ENCODE assay signal across 1 cellular context in the genomic region with DNA sequence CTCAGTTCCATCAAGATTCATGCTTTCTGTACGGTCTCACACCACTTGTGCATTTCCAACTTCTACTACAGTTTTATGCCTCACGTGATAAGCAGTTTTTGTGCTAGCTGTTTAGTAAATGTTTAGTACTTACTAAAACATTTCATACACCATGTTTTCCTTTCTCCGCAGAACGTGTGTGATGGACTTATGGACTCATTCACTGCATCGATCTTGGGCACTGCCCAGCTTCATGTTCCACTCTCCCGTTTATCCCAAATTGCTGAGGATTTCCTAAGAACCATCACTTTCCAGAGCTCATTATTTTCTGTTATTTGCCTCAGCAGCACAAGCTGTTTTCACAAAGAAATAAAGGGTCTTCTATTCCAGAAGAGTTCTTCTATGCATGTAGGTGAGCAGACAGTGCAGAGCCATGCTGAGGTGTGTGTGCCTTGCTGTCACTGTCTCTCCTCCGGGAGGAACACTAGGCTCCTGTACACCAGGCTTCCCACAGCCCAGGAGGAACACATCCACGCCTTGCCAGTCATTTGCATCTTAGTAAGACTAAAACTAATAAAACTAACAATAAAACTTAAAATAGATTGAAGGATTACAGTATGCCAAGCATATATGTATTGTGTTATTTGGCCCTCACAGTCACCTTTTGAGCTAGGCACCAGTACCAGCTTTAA.
TF ChIP-seq lines count a peak whose summit lies in the region.

No MANE protein-coding gene starts in this region.

TF ChIP-seq in K562, 482 proteins besides CTCF, POLR2A, EP300 and RAD21 (continued from another document):
- TF ChIP-seq, protein P1, sequence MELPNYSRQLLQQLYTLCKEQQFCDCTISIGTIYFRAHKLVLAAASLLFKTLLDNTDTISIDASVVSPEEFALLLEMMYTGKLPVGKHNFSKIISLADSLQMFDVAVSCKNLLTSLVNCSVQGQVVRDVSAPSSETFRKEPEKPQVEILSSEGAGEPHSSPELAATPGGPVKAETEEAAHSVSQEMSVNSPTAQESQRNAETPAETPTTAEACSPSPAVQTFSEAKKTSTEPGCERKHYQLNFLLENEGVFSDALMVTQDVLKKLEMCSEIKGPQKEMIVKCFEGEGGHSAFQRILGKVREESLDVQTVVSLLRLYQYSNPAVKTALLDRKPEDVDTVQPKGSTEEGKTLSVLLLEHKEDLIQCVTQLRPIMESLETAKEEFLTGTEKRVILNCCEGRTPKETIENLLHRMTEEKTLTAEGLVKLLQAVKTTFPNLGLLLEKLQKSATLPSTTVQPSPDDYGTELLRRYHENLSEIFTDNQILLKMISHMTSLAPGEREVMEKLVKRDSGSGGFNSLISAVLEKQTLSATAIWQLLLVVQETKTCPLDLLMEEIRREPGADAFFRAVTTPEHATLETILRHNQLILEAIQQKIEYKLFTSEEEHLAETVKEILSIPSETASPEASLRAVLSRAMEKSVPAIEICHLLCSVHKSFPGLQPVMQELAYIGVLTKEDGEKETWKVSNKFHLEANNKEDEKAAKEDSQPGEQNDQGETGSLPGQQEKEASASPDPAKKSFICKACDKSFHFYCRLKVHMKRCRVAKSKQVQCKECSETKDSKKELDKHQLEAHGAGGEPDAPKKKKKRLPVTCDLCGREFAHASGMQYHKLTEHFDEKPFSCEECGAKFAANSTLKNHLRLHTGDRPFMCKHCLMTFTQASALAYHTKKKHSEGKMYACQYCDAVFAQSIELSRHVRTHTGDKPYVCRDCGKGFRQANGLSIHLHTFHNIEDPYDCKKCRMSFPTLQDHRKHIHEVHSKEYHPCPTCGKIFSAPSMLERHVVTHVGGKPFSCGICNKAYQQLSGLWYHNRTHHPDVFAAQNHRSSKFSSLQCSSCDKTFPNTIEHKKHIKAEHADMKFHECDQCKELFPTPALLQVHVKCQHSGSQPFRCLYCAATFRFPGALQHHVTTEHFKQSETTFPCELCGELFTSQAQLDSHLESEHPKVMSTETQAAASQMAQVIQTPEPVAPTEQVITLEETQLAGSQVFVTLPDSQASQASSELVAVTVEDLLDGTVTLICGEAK (IDR thresholded peaks at IDR 0.05), result no peak
- TF ChIP-seq, protein P1 (CRISPR knock-in tag; IDR thresholded peaks at IDR 0.05), result no peak
- no peak for TF ChIP-seq HDGF (IDR thresholded peaks at IDR 0.05)
- TF ChIP-seq ERF (CRISPR knock-in tag; IDR thresholded peaks at IDR 0.05), result no peak
- TF ChIP-seq, protein P2, sequence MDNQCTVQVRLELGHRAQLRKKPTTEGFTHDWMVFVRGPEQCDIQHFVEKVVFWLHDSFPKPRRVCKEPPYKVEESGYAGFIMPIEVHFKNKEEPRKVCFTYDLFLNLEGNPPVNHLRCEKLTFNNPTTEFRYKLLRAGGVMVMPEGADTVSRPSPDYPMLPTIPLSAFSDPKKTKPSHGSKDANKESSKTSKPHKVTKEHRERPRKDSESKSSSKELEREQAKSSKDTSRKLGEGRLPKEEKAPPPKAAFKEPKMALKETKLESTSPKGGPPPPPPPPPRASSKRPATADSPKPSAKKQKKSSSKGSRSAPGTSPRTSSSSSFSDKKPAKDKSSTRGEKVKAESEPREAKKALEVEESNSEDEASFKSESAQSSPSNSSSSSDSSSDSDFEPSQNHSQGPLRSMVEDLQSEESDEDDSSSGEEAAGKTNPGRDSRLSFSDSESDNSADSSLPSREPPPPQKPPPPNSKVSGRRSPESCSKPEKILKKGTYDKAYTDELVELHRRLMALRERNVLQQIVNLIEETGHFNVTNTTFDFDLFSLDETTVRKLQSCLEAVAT (IDR thresholded peaks at IDR 0.05), result no peak
- no peak for TF ChIP-seq POLR2AphosphoS5 (IDR thresholded peaks at IDR 0.05; ENCODE audit: control insufficient read depth, insufficient read depth, low read depth, low read length)
